In the genomic region with DNA sequence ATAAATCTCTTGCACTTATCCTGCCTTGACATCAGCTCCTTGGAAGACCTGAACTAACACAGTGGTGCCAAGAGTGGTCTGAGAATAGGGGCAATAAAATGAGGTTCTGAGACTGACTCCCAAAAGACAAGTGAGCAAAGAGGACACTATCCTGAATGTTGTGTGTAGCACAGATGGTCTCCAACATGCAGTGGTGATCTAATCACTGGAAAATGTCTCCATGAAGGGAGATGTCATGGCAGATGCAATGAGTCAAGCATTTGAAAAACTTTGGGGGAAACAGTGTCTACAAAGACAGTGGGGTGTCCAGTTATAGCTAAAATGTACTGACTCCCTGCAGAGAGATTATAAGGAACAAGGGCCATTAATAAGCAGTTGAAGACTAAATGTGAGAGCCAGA, we compare ENCODE assay signal across 33 cellular contexts. TPM values are rescaled to one million over a fixed set of nuclear protein-coding genes. Genes with fewer than 3 reads are reported as not detected.
"Had no signal": no experiment of that assay in that cellular context is flagged by ENCODE, and none has a peak within 500 bp of the region (broad histone marks: within the 10 kb centered on the region; RNA-seq: fewer than 3 reads in every experiment).

No MANE protein-coding gene starts in this region.

- H3K27me3 ChIP-seq: adrenal gland, ascending aorta, esophagus squamous epithelium, gastroesophageal sphincter, pancreas, sigmoid colon, uterus had no signal

- H3K27ac ChIP-seq: adrenal gland, ascending aorta, esophagus squamous epithelium, gastroesophageal sphincter, pancreas, psoas muscle, sigmoid colon, uterus, WERI-Rb-1 had no signal

- FAIRE-seq: kidney, pancreas, TTC549 had no signal

- H3K4me2 ChIP-seq: smooth muscle cell had no signal

- H3K9me3 ChIP-seq: adrenal gland, ascending aorta, esophagus squamous epithelium, pancreas, psoas muscle had no signal

- ATAC-seq: activated CD4-positive, CD25-positive, alpha-beta regulatory T cell treated with anti-CD3 and anti-CD28 coated beads, Interleukin-2, amount 50 U/mL, for 24 hours; gastroesophageal sphincter; left colon; naive thymus-derived CD8-positive, alpha-beta T cell; pancreas; psoas muscle; stimulated activated memory B cell treated with anti-CD40 and anti-IgM and Interleukin-4, amounts not matched to agents 10 μg/mL and 1 μg/mL and 100 μg/mL, for 72 hours; stimulated activated naive CD8-positive, alpha-beta T cell treated with anti-CD3 and anti-CD28 coated beads, Interleukin-15, amount 100 ng/mL, for 72 hours had no signal

- H3K36me3 ChIP-seq: adrenal gland, ascending aorta, esophagus squamous epithelium, gastroesophageal sphincter, pancreas, sigmoid colon, uterus, WERI-Rb-1 had no signal

- H3K4me1 ChIP-seq: adrenal gland, ascending aorta, esophagus squamous epithelium, pancreas, psoas muscle, sigmoid colon, uterus had no signal

- H3K4me3 ChIP-seq: adrenal gland, ascending aorta, esophagus squamous epithelium, gastroesophageal sphincter, pancreas, psoas muscle, sigmoid colon, smooth muscle cell, uterus had no signal

- DNase-seq: activated CD4-positive, alpha-beta T cell treated with anti-CD3 and anti-CD28 coated beads for 48 hours; activated CD4-positive, alpha-beta T cell treated with anti-CD3 and anti-CD28 coated beads, Interleukin-2, amount 50 U/mL, for 48 hours; activated CD8-positive, alpha-beta memory T cell treated with anti-CD3 and anti-CD28 coated beads for 24 hours; activated effector memory CD4-positive, alpha-beta T cell treated with Interleukin-2 at 50 U/mL for 16 hours; activated naive CD4-positive, alpha-beta T cell treated with anti-CD3 and anti-CD28 coated beads for 36 hours; activated naive CD8-positive, alpha-beta T cell treated with anti-CD3 and anti-CD28 coated beads for 36 hours; adrenal gland; central memory CD4-positive, alpha-beta T cell; endodermal cell; esophagus squamous epithelium; hippocampal formation; kidney; left colon; mammary epithelial cell; naive thymus-derived CD8-positive, alpha-beta T cell; nucleus accumbens; pancreas; psoas muscle; sigmoid colon; stimulated activated CD4-positive, alpha-beta T cell treated with anti-CD3 and anti-CD28 coated beads, Interleukin-1b, Interleukin-23, amount 100 ng/mL, for 48 hours; stimulated activated CD4-positive, alpha-beta T cell treated with anti-CD3 and anti-CD28 coated beads, Interleukin-4, amount 100 ng/mL, for 4 hours; stimulated activated CD8-positive, alpha-beta memory T cell treated with anti-CD3 and anti-CD28 coated beads, Interleukin-4, amount 100 ng/mL, for 48 hours; stimulated activated naive CD8-positive, alpha-beta T cell treated with anti-CD3 and anti-CD28 coated beads, Interleukin-15, amount 100 ng/mL, for 72 hours; substantia nigra; T-helper 9 cell; uterus; WERI-Rb-1 had no signal

RNA-seq across cellular contexts. Expression of a gene that starts 25.9 kb away (rescaled TPM):
- total RNA-seq: naive thymus-derived CD8-positive, alpha-beta T cell had no signal
- polyA plus RNA-seq: naive thymus-derived CD8-positive, alpha-beta T cell had no signal
